In genomic region chr1:37477198-37477931, GRCh38 we compare ENCODE assay signal across 8 cellular contexts. TPM values are rescaled to one million over a fixed set of nuclear protein-coding genes. Genes with fewer than 3 reads are reported as not detected.
A peak's percentile ranks its signal among the peaks of the same experiment; 100 is the strongest.
DNase-seq lines count a peak whose midpoint lies in the region; ATAC-seq and TF ChIP-seq lines count a peak whose summit lies in the region.

No MANE protein-coding gene starts in this region.

- H3K36me3 Mint-ChIP-seq in T-cell: peaks cover 45% of the 10 kb centered on the region

- no peaks in the 10 kb centered on the region for H3K9me3 ChIP-seq in adrenal gland (replicated peaks in 1 of 3)

- H3K27me3 ChIP-seq in adrenal gland: no peaks in the 10 kb centered on the region

- DNase-seq in NCI-H2029 (lab: John Stamatoyannopoulos, UW) (peak; percentile 39), NCI-H2029 treated with DMSO at 0.1 percent for 48 hours (lab: John Stamatoyannopoulos, UW) (no peak), T-cell (peak in 33 of 34 experiments; percentile 61 to 93 (median 86)), adrenal gland (peak in 5 of 7 donors; percentile 46 to 65 (median 58)), islet precursor cell (peak; percentile 86), HPDE6-E6E7 (ENCODE audit: extremely low spot score) (no peak)
- DNase-seq in stimulated activated CD4-positive, alpha-beta T cell treated with anti-CD3 and anti-CD28 coated beads, Interleukin-1b, Interleukin-23, amount 100 ng/mL, for 4 hours (ENCODE audit: low read depth in 2 of 2): peak; percentile 83 to 86

- peak overlapping the region in 2 of 4 donors; percentile 20 to 91 for H3K4me3 ChIP-seq in adrenal gland

- peak overlapping the region; percentile 72 to 98 (median 90) for H3K27ac ChIP-seq in adrenal gland

- CTCF ChIA-PET in T-cell (lab: Charles Lee): interaction anchor here (0.9 to 1.4 kb wide), 2 partner anchors 9 to 10 kb away, joined by 5 to 9 read pairs; no protein-coding TSS in a partner anchor

- no peak for TF ChIP-seq POLR2A in adrenal gland (IDR thresholded peaks at IDR 0.05)

- H3K4me3 Mint-ChIP-seq in T-cell: peak overlapping the region; percentile 92 to 98 (median 95)

- H3K27ac Mint-ChIP-seq in T-cell: peak overlapping the region; percentile 97 to 100

- 11 to 20% (median 13%) methylated on average over 8 to 10 of the region's 10 CpGs for WGBS in adrenal gland, 4 donors

- peaks cover 60 to 89% of the 10 kb centered on the region in 2 donors for H3K4me1 ChIP-seq in adrenal gland (replicated peaks in 1 of 2)

- intact Hi-C loops in adrenal gland (cut with DNase I): no loop called here

- H3K4me1 Mint-ChIP-seq in T-cell: peaks cover 60 to 63% (median 63%) of the 10 kb centered on the region in 3 donors

- no peaks in the 10 kb centered on the region for H3K9me3 Mint-ChIP-seq in T-cell

- peak; percentile 33 for ATAC-seq in HG03095 (IDR thresholded peaks at IDR 0.05; ENCODE audit: unreplicated experiment)
- ATAC-seq in T-cell (replicated peaks in 1 of 4): peak; percentile 10 to 69 (median 12)

- H3K27me3 Mint-ChIP-seq in T-cell: no peaks in the 10 kb centered on the region

- POLR2A ChIA-PET in T-cell (lab: Charles Lee): interaction anchor here (0.6 to 1.7 kb wide), 5 partner anchors 19 to 534 kb away, joined by 3 to 8 read pairs (median 3); a partner anchor contains a TSS

- H3K36me3 ChIP-seq in adrenal gland (replicated peaks in 1 of 2): peaks cover 0 to 39% of the 10 kb centered on the region in 2 donors

- TF ChIP-seq CTCF in adrenal gland (IDR thresholded peaks at IDR 0.05): no peak

RNA-seq across cellular contexts. Expression of gene ZC3H12A, which starts 3.0 kb away (rescaled TPM):
- total RNA-seq in T-cell (100 to 1,000 TPM in 2 of 5 donors, 10 to 100 TPM in 3; 49.5 to 131 (median 53.5) TPM), adrenal gland (10 to 100 TPM in 7 of 8 donors, 1 to 10 TPM in 1; 5.8 to 53.0 (median 19.8) TPM)
- polyA plus RNA-seq in adrenal gland: 10 to 100 TPM in 2 of 3 donors, 1 to 10 TPM in 1; 3.2 to 17.0 (median 11.8) TPM

RNA-seq across cellular contexts. Expression of gene MEAF6, which starts 37.2 kb away (rescaled TPM):
- total RNA-seq in T-cell (10 to 100 TPM; 54.0 to 86.3 (median 84.9) TPM), adrenal gland (10 to 100 TPM; 45.7 to 74.5 (median 56.0) TPM)
- polyA plus RNA-seq in adrenal gland: 10 to 100 TPM; 37.8 to 67.4 (median 43.4) TPM

Comparison
In these comparisons a context has a peak if more than half of its experiments do, and no peak if none do; other contexts are left out.
1. DNase-seq: peak in NCI-H2029 (single experiment), T-cell (33 of 34), adrenal gland (5 of 7), islet precursor cell (single experiment) and stimulated activated CD4-positive, alpha-beta T cell treated with anti-CD3 and anti-CD28 coated beads, Interleukin-1b, Interleukin-23, amount 100 ng/mL, for 4 hours (2 of 2); none in NCI-H2029 treated with DMSO at 0.1 percent for 48 hours (single experiment) and HPDE6-E6E7 (single experiment).